In genomic region chr19:38252385-38252784, GRCh38 we compare ENCODE assay signal across 13 cellular contexts. TPM values are rescaled to one million over a fixed set of nuclear protein-coding genes. Genes with fewer than 3 reads are reported as not detected.
DNase-seq lines count a peak whose midpoint lies in the region; ATAC-seq and TF ChIP-seq lines count a peak whose summit lies in the region.
"Had no signal": no experiment of that assay in that cellular context is flagged by ENCODE, and none has a peak within 500 bp of the region (broad histone marks: within the 10 kb centered on the region; RNA-seq: fewer than 3 reads in every experiment).

No MANE protein-coding gene starts in this region.

- no peak overlapping the region for H3K4me2 ChIP-seq in fibroblast of lung (ENCODE audit: extremely low read depth, insufficient read depth, low read length)

- no peaks in the 10 kb centered on the region for H3K9me3 Mint-ChIP-seq in effector memory CD8-positive, alpha-beta T cell
- H3K9me3 Mint-ChIP-seq in stimulated activated effector memory CD8-positive, alpha-beta T cell treated with anti-CD3 and anti-CD28 coated beads, Interleukin-12 subunit alpha, Interleukin-12 subunit beta, amount 100 ng/mL, for 72 hours: no peaks in the 10 kb centered on the region

- TF ChIP-seq POLR2A in heart left ventricle (IDR thresholded peaks at IDR 0.05) (no peak), ovary (IDR thresholded peaks at IDR 0.05) (no peak), vagina (IDR thresholded peaks at IDR 0.05) (no peak)

- H3K27me3 Mint-ChIP-seq in effector memory CD8-positive, alpha-beta T cell: peaks cover 26 to 60% of the 10 kb centered on the region in 2 donors

- H3K9me3 ChIP-seq in heart left ventricle (no peaks in the 10 kb centered on the region), fibroblast of lung (ENCODE audit: control insufficient read depth, insufficient read depth, low read depth, low read length) (no peaks in the 10 kb centered on the region), ovary (no peaks in the 10 kb centered on the region), vagina (no peaks in the 10 kb centered on the region)

- peak overlapping the region; percentile 6 to 91 (median 68) for H3K4me3 ChIP-seq in heart left ventricle
- no peak overlapping the region for H3K4me3 ChIP-seq in fibroblast of lung (replicated peaks in 1 of 4; ENCODE audit: control extremely low read depth in 1 of 4, insufficient read depth in 1 of 4, low read depth in 3 of 4, low read length in 4 of 4)
- H3K4me3 ChIP-seq in ovary: peak overlapping the region; percentile 17
- peak overlapping the region; percentile 34 to 46 for H3K4me3 ChIP-seq in vagina

- H3K79me2 ChIP-seq in fibroblast of lung (ENCODE audit: control insufficient read depth, insufficient read depth, low read length): peaks cover 23% of the 10 kb centered on the region

- 80 to 93% (median 83%) methylated on average over 4 to 5 of the region's 5 CpGs for WGBS in heart left ventricle, 4 donors
- 53 to 68% (median 67%) methylated on average over 5 of the region's 5 CpGs for WGBS in ovary, 3 donors

- H4K20me1 ChIP-seq in fibroblast of lung (ENCODE audit: control insufficient read depth, extremely low read depth, insufficient read depth, low read length): no peaks in the 10 kb centered on the region

- no peak overlapping the region for H3K4me3 Mint-ChIP-seq in effector memory CD8-positive, alpha-beta T cell
- H3K4me3 Mint-ChIP-seq in stimulated activated effector memory CD8-positive, alpha-beta T cell treated with anti-CD3 and anti-CD28 coated beads, Interleukin-12 subunit alpha, Interleukin-12 subunit beta, amount 100 ng/mL, for 72 hours: no peak overlapping the region
- H3K4me3 Mint-ChIP-seq: activated CD8-positive, alpha-beta memory T cell treated with anti-CD3 and anti-CD28 coated beads, Interleukin-2, amount 10 ng/mL, durations not matched to agents 7 days and 5 days had no signal

- H3K27ac Mint-ChIP-seq in effector memory CD8-positive, alpha-beta T cell: no peak overlapping the region
- no peak overlapping the region for H3K27ac Mint-ChIP-seq in stimulated activated effector memory CD8-positive, alpha-beta T cell treated with anti-CD3 and anti-CD28 coated beads, Interleukin-12 subunit alpha, Interleukin-12 subunit beta, amount 100 ng/mL, for 72 hours
- H3K27ac Mint-ChIP-seq: activated CD8-positive, alpha-beta memory T cell treated with anti-CD3 and anti-CD28 coated beads, Interleukin-2, amount 10 ng/mL, durations not matched to agents 7 days and 5 days had no signal

- no peak overlapping the region for H2AFZ ChIP-seq in fibroblast of lung (ENCODE audit: low read length)

- H3K27me3 ChIP-seq in heart left ventricle: peaks cover 0 to 16% (median 0%) of the 10 kb centered on the region in 9 donors
- H3K27me3 ChIP-seq in fibroblast of lung (ENCODE audit: control insufficient read depth, insufficient read depth, low read length): no peaks in the 10 kb centered on the region
- H3K27me3 ChIP-seq in ovary: no peaks in the 10 kb centered on the region
- no peaks in the 10 kb centered on the region for H3K27me3 ChIP-seq in vagina

- DNase-seq in heart left ventricle (no peak), Right ventricle myocardium superior (no peak), fibroblast of lung (ENCODE audit: low read depth in 2 of 2) (no peak), ovary (no peak), vagina (ENCODE audit: extremely low spot score in 2 of 2) (no peak)
- DNase-seq in stimulated activated CD4-positive, alpha-beta T cell treated with anti-CD3 and anti-CD28 coated beads, Interleukin-12 subunit alpha, Interleukin-12 subunit beta, amount 100 ng/mL, for 4 hours: no peak
- no peak for DNase-seq in effector memory CD8-positive, alpha-beta T cell
- no peak for DNase-seq in stimulated activated effector memory CD8-positive, alpha-beta T cell treated with anti-CD3 and anti-CD28 coated beads, Interleukin-12 subunit alpha, Interleukin-12 subunit beta, amount 100 ng/mL, for 72 hours (ENCODE audit: low spot score in 2 of 2)
- DNase-seq: activated CD8-positive, alpha-beta memory T cell treated with anti-CD3 and anti-CD28 coated beads, Interleukin-2, amount 10 ng/mL, durations not matched to agents 7 days and 5 days; DND-41; islet precursor cell; NCI-H1417 treated with DMSO at 0.1 percent for 48 hours; T-helper 9 cell had no signal

- ATAC-seq in heart left ventricle (no peak), Right ventricle myocardium superior (ENCODE audit: poor library complexity) (no peak)
- ATAC-seq in effector memory CD8-positive, alpha-beta T cell (replicated peaks): no peak
- ATAC-seq in stimulated activated effector memory CD8-positive, alpha-beta T cell treated with anti-CD3 and anti-CD28 coated beads, Interleukin-12 subunit alpha, Interleukin-12 subunit beta, amount 100 ng/mL, for 72 hours: no peak
- ATAC-seq: activated CD8-positive, alpha-beta memory T cell treated with anti-CD3 and anti-CD28 coated beads, Interleukin-2, amount 10 ng/mL, durations not matched to agents 7 days and 5 days had no signal

- H3K27ac ChIP-seq in heart left ventricle (peak overlapping the region; percentile 74 to 100 (median 94)), fibroblast of lung (ENCODE audit: insufficient read depth, low read length) (peak overlapping the region; percentile 12), ovary (peak overlapping the region; percentile 88 to 89), vagina (peak overlapping the region; percentile 86)

- H3K36me3 ChIP-seq in heart left ventricle (no peaks in the 10 kb centered on the region), fibroblast of lung (ENCODE audit: control insufficient read depth, insufficient read depth, low read length) (no peaks in the 10 kb centered on the region), ovary (no peaks in the 10 kb centered on the region), vagina (no peaks in the 10 kb centered on the region)

- intact Hi-C loops in heart left ventricle (cut with DNase I): no loop called here
- intact Hi-C loops in Right ventricle myocardium superior (cut with DNase I): no loop called here
- intact Hi-C loops in ovary (cut with DNase I): loop anchor here in 3 of 4 donors (5.0 kb wide), 2 partner anchors 65 to 70 kb away; partner anchors contain the start of genes KCNK6 (in 1 of the 3) and YIF1B (in 1 of the 3)
- intact Hi-C loops in vagina (cut with DNase I): no loop called here

- H3K36me3 Mint-ChIP-seq in effector memory CD8-positive, alpha-beta T cell (ENCODE audit: insufficient read depth): no peaks in the 10 kb centered on the region
- no peaks in the 10 kb centered on the region for H3K36me3 Mint-ChIP-seq in stimulated activated effector memory CD8-positive, alpha-beta T cell treated with anti-CD3 and anti-CD28 coated beads, Interleukin-12 subunit alpha, Interleukin-12 subunit beta, amount 100 ng/mL, for 72 hours
- H3K36me3 Mint-ChIP-seq: activated CD8-positive, alpha-beta memory T cell treated with anti-CD3 and anti-CD28 coated beads, Interleukin-2, amount 10 ng/mL, durations not matched to agents 7 days and 5 days had no signal

- peaks cover 0 to 1% of the 10 kb centered on the region in 2 donors for H3K4me1 Mint-ChIP-seq in effector memory CD8-positive, alpha-beta T cell (ENCODE audit: low read depth in 2 of 2)
- no peaks in the 10 kb centered on the region for H3K4me1 Mint-ChIP-seq in stimulated activated effector memory CD8-positive, alpha-beta T cell treated with anti-CD3 and anti-CD28 coated beads, Interleukin-12 subunit alpha, Interleukin-12 subunit beta, amount 100 ng/mL, for 72 hours

- TF ChIP-seq EP300 in ovary (IDR thresholded peaks at IDR 0.05): no peak

- TF ChIP-seq CTCF in heart left ventricle (IDR thresholded peaks at IDR 0.05): no peak
- TF ChIP-seq CTCF in fibroblast of lung (conservative IDR thresholded peaks at IDR 0.05 in 1 of 2, IDR thresholded peaks at IDR 0.05 in 1 of 2; ENCODE audit: low read depth in 1 of 2, low read length in 2 of 2): no peak
- TF ChIP-seq CTCF in ovary (IDR thresholded peaks at IDR 0.05): no peak
- TF ChIP-seq CTCF in vagina (IDR thresholded peaks at IDR 0.05): no peak

- no peak overlapping the region for H3K9ac ChIP-seq in fibroblast of lung (ENCODE audit: insufficient read depth, low read length)

- H3K4me1 ChIP-seq in heart left ventricle: peaks cover 0 to 80% (median 31%) of the 10 kb centered on the region in 12 donors
- peaks cover 16% of the 10 kb centered on the region for H3K4me1 ChIP-seq in fibroblast of lung (ENCODE audit: control insufficient read depth, extremely low read depth, insufficient read depth, low read length)
- peaks cover 26% of the 10 kb centered on the region for H3K4me1 ChIP-seq in ovary (ENCODE audit: insufficient read depth)
- H3K4me1 ChIP-seq in vagina: peaks cover 32% of the 10 kb centered on the region

RNA-seq across cellular contexts. Expression of gene PPP1R14A, which starts 3.8 kb away (rescaled TPM):
- total RNA-seq in heart left ventricle (10 to 100 TPM; 13.0 to 88.5 (median 25.3) TPM), Right ventricle myocardium superior (31.1 TPM), fibroblast of lung (2.1 and 7.1 TPM in 2 replicates), ovary (100 to 1,000 TPM in 3 of 7 donors, 10 to 100 TPM in 4; 36.8 to 235 (median 97.1) TPM), vagina (86.9 TPM)
- polyA plus RNA-seq in heart left ventricle (10 to 100 TPM; 18.2 to 83.1 TPM), fibroblast of lung (2.2 and 146 TPM in 2 replicates), ovary (10 to 100 TPM; 10.5 to 92.8 TPM)
- 7.5 and 373 TPM in 2 replicates for polyA plus RNA-seq in fibroblast of lung (2012)
- polyA minus RNA-seq in fibroblast of lung (ENCODE audit: low replicate concordance): 0.52 and 15.9 TPM in 2 replicates
- total RNA-seq: activated CD8-positive, alpha-beta memory T cell treated with anti-CD3 and anti-CD28 coated beads, Interleukin-2, amount 10 ng/mL, durations not matched to agents 7 days and 5 days had no signal

RNA-seq across cellular contexts. Expression of gene SPINT2, which starts 12.0 kb away (rescaled TPM):
- total RNA-seq in heart left ventricle: 10 to 100 TPM in 7 of 9 donors, 1 to 10 TPM in 2; 3.5 to 27.7 (median 15.9) TPM
- polyA plus RNA-seq in heart left ventricle: 10 to 100 TPM in 1 of 2 donors, 1 to 10 TPM in 1; 3.6 to 11.3 TPM
- 8.7 TPM for total RNA-seq in Right ventricle myocardium superior
- total RNA-seq in fibroblast of lung: 4.5 and 8.7 TPM in 2 replicates
- 2.1 and 4.6 TPM in 2 replicates for polyA plus RNA-seq in fibroblast of lung
- 2.1 and 7.6 TPM in 2 replicates for polyA plus RNA-seq in fibroblast of lung (2012)
- 1.6 and 24.3 TPM in 2 replicates for polyA minus RNA-seq in fibroblast of lung (ENCODE audit: low replicate concordance)
- total RNA-seq in ovary: 100 to 1,000 TPM; 111 to 556 (median 118) TPM
- 10 to 100 TPM; 71.5 to 79.6 TPM for polyA plus RNA-seq in ovary
- total RNA-seq in vagina: 174 TPM

RNA-seq across cellular contexts. Expression of gene DPF1, which starts 28.4 kb away (rescaled TPM):
- total RNA-seq in heart left ventricle (1 to 10 TPM in 1 of 9 donors, under 1 TPM in 6, not detected in 2; 0.11 to 1.2 (median 0.37) TPM), Right ventricle myocardium superior (not detected), fibroblast of lung (0.50 and 0.51 TPM in 2 replicates), ovary (1 to 10 TPM in 1 of 7 donors, under 1 TPM in 4, not detected in 2; 0.23 to 1.0 (median 0.35) TPM), vagina (not detected)
- polyA plus RNA-seq in heart left ventricle (under 1 TPM; 0.12 to 0.23 TPM), fibroblast of lung (1.6 and 5.2 TPM in 2 replicates), ovary (under 1 TPM; 0.23 to 0.50 TPM)
- 1.6 and 5.0 TPM in 2 replicates for polyA plus RNA-seq in fibroblast of lung (2012)
- polyA minus RNA-seq in fibroblast of lung (ENCODE audit: low replicate concordance): 3.0 and 9.4 TPM in 2 replicates

RNA-seq across cellular contexts. Expression of gene C19orf33, which starts 51.7 kb away (rescaled TPM):
- total RNA-seq in heart left ventricle (10 to 100 TPM in 5 of 9 donors, 1 to 10 TPM in 3, not detected in 1; 3.5 to 73.1 (median 11.5) TPM), Right ventricle myocardium superior (5.6 TPM), fibroblast of lung (not detected in 2 replicates), ovary (100 to 1,000 TPM in 1 of 7 donors, 10 to 100 TPM in 2, 1 to 10 TPM in 3, not detected in 1; 1.8 to 179 (median 11.1) TPM), vagina (96.5 TPM)
- polyA plus RNA-seq in heart left ventricle (10 to 100 TPM; 12.2 to 54.2 TPM), fibroblast of lung (not detected in 2 replicates), ovary (1 to 10 TPM in 1 of 2 donors, not detected in 1; 7.9 TPM)
- polyA plus RNA-seq in fibroblast of lung (2012): 0.37 TPM in 1 of 2 replicates, not detected in the other
- not detected in 2 replicates for polyA minus RNA-seq in fibroblast of lung (ENCODE audit: low replicate concordance)
- total RNA-seq: activated CD8-positive, alpha-beta memory T cell treated with anti-CD3 and anti-CD28 coated beads, Interleukin-2, amount 10 ng/mL, durations not matched to agents 7 days and 5 days had no signal

Comparison
In these comparisons a context has a peak if more than half of its experiments do, and no peak if none do; other contexts are left out.
1. H3K27ac ChIP-seq: peak in every context shown above with its lines; median percentile 94 in heart left ventricle; 88 in ovary; 86 in vagina; 12 in fibroblast of lung.
2. H3K4me3 ChIP-seq: peak in heart left ventricle (12 of 12), ovary (single experiment) and vagina (2 of 2); none in fibroblast of lung (0 of 4).
3. intact Hi-C loops: an anchor here in ovary (5.0 kb wide); none called in heart left ventricle, Right ventricle myocardium superior and vagina.